In the genomic region with DNA sequence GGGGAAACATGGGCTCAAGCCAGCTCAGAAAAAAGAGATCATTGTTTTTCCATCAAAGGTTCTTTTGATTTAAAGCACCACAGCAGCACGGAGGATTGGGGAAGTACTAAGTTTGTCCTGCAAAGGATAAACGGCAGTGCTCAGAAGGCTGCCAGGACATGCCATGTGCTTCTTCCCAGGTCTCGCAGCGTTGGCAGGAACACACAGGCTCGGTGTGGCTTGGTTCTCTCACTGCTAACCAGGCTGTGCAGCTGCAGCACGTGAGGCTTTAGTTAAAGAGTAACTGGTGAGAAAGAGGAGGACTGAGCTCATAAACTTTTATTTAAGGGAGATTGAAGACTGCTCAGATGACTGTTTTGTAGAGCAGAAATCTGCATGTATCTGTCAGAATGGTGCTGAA, we compare ENCODE assay signal across 16 cellular contexts.
A peak's percentile ranks its signal among the peaks of the same experiment; 100 is the strongest.
DNase-seq lines count a peak whose midpoint lies in the region; ATAC-seq and TF ChIP-seq lines count a peak whose summit lies in the region.
"Had no signal": no experiment of that assay in that cellular context is flagged by ENCODE, and none has a peak within 500 bp of the region (broad histone marks: within the 10 kb centered on the region; RNA-seq: fewer than 3 reads in every experiment).

No MANE protein-coding gene starts in this region.

- H3K4me1 ChIP-seq in Caco-2 = peaks cover 14% of the 10 kb centered on the region; the same call in 1 of the 2 replicates
- no peaks in the 10 kb centered on the region for H3K4me1 ChIP-seq in Karpas-422 (ENCODE audit: low read length)
- H3K4me1 ChIP-seq in neural progenitor cell = peaks cover 5% of the 10 kb centered on the region
- H3K4me1 ChIP-seq: BE2C had no signal

- peaks cover 18% of the 10 kb centered on the region for H3K4me1 Mint-ChIP-seq in Caco-2 (ENCODE audit: low read depth, unreplicated experiment)
- peaks cover 13% of the 10 kb centered on the region for H3K4me1 Mint-ChIP-seq in neural progenitor cell
- H3K4me1 Mint-ChIP-seq: activated naive CD4-positive, alpha-beta T cell treated with anti-CD3 and anti-CD28 coated beads, Interleukin-2, amount 50 U/mL, for 24 hours; stimulated activated memory B cell treated with anti-CD40 and anti-IgM and Interleukin-4, amounts not matched to agents 10 μg/mL and 1 μg/mL and 100 μg/mL, for 72 hours had no signal

- H3K79me2 ChIP-seq in Karpas-422 (ENCODE audit: low read length) (no peaks in the 10 kb centered on the region), neural progenitor cell (ENCODE audit: low read depth) (no peaks in the 10 kb centered on the region)

- H3K4me3 Mint-ChIP-seq in Caco-2 (ENCODE audit: unreplicated experiment) = peak overlapping the region; percentile 26
- H3K4me3 Mint-ChIP-seq in neural progenitor cell = no peak overlapping the region
- H3K4me3 Mint-ChIP-seq: activated naive CD4-positive, alpha-beta T cell treated with anti-CD3 and anti-CD28 coated beads, Interleukin-2, amount 50 U/mL, for 24 hours; stimulated activated memory B cell treated with anti-CD40 and anti-IgM and Interleukin-4, amounts not matched to agents 10 μg/mL and 1 μg/mL and 100 μg/mL, for 72 hours had no signal

- no peaks in the 10 kb centered on the region for H3K9me2 ChIP-seq in Karpas-422 (replicated peaks; ENCODE audit: insufficient read depth, low read length)

- H3K36me3 ChIP-seq in Caco-2 (ENCODE audit: control insufficient read depth, insufficient read depth, low read length) (no peaks in the 10 kb centered on the region), Karpas-422 (ENCODE audit: insufficient read depth, low read length) (no peaks in the 10 kb centered on the region), neural progenitor cell (no peaks in the 10 kb centered on the region)
- H3K36me3 ChIP-seq: BE2C had no signal

- ATAC-seq in HG02938 (IDR thresholded peaks at IDR 0.05; ENCODE audit: unreplicated experiment) (no peak), HG03025 (IDR thresholded peaks at IDR 0.05; ENCODE audit: low FRiP score, unreplicated experiment) (no peak)
- ATAC-seq: stimulated activated memory B cell treated with anti-CD40 and anti-IgM and Interleukin-4, amounts not matched to agents 10 μg/mL and 1 μg/mL and 100 μg/mL, for 72 hours had no signal

- no peak overlapping the region for H3K27ac ChIP-seq in Karpas-422 (ENCODE audit: low read length)
- H3K27ac ChIP-seq in neural progenitor cell = no peak overlapping the region

- POLR2A ChIA-PET in Caco-2 (lab: Charles Lee) = no interaction called here

- no peaks in the 10 kb centered on the region for H4K20me1 ChIP-seq in Karpas-422 (ENCODE audit: insufficient read depth, low read depth, low read length)
- no peaks in the 10 kb centered on the region for H4K20me1 ChIP-seq in neural progenitor cell (ENCODE audit: low read depth)

- H3F3A ChIP-seq in neural progenitor cell (ENCODE audit: low read depth) = no peaks in the 10 kb centered on the region

- H3K9ac ChIP-seq in Karpas-422 (ENCODE audit: low read length) (no peak overlapping the region), neural progenitor cell (no peak overlapping the region)

- H3K4me2 ChIP-seq in Karpas-422 (ENCODE audit: low read depth, low read length, poor library complexity, severe bottlenecking) (no peak overlapping the region), neural progenitor cell (no peak overlapping the region)

- no peak overlapping the region for H3K4me3 ChIP-seq in Caco-2 (ENCODE audit: low read depth, low read length)
- H3K4me3 ChIP-seq in Karpas-422 (ENCODE audit: low read length) = no peak overlapping the region
- no peak overlapping the region for H3K4me3 ChIP-seq in neural progenitor cell

- H3K27me3 ChIP-seq in Caco-2 (replicated peaks; ENCODE audit: control insufficient read depth, insufficient read depth, low read length) = no peaks in the 10 kb centered on the region
- H3K27me3 ChIP-seq in Karpas-422 (ENCODE audit: low read length) = no peaks in the 10 kb centered on the region
- no peaks in the 10 kb centered on the region for H3K27me3 ChIP-seq in neural progenitor cell
- H3K27me3 ChIP-seq: BE2C had no signal

- H3K27me3 Mint-ChIP-seq in Caco-2 (ENCODE audit: insufficient read depth, unreplicated experiment) (no peaks in the 10 kb centered on the region), neural progenitor cell (ENCODE audit: insufficient read depth, low read depth) (peaks cover 2% of the 10 kb centered on the region)
- H3K27me3 Mint-ChIP-seq: stimulated activated memory B cell treated with anti-CD40 and anti-IgM and Interleukin-4, amounts not matched to agents 10 μg/mL and 1 μg/mL and 100 μg/mL, for 72 hours had no signal

- BruUV-seq in Caco-2 (replicated peaks; lab: Mats Ljungman, UMichigan) = no TSS peak

- intact Hi-C loops in Caco-2 (cut with micrococcal nuclease; ENCODE audit: unreplicated experiment) = loop anchor here (5.0 kb wide), 1 partner anchor 38 kb away; no protein-coding TSS in a partner anchor

- CTCF ChIA-PET in Caco-2 (lab: Charles Lee) = no interaction called here

- H3K9me3 Mint-ChIP-seq in Caco-2 (ENCODE audit: unreplicated experiment) = no peaks in the 10 kb centered on the region
- peaks cover 6% of the 10 kb centered on the region for H3K9me3 Mint-ChIP-seq in neural progenitor cell
- H3K9me3 Mint-ChIP-seq: activated naive CD4-positive, alpha-beta T cell treated with anti-CD3 and anti-CD28 coated beads, Interleukin-2, amount 50 U/mL, for 24 hours; stimulated activated memory B cell treated with anti-CD40 and anti-IgM and Interleukin-4, amounts not matched to agents 10 μg/mL and 1 μg/mL and 100 μg/mL, for 72 hours had no signal

- H3K27ac Mint-ChIP-seq in Caco-2 (ENCODE audit: unreplicated experiment) (no peak overlapping the region), neural progenitor cell (no peak overlapping the region)
- H3K27ac Mint-ChIP-seq: activated naive CD4-positive, alpha-beta T cell treated with anti-CD3 and anti-CD28 coated beads, Interleukin-2, amount 50 U/mL, for 24 hours; stimulated activated memory B cell treated with anti-CD40 and anti-IgM and Interleukin-4, amounts not matched to agents 10 μg/mL and 1 μg/mL and 100 μg/mL, for 72 hours had no signal

- no peaks in the 10 kb centered on the region for H3K36me3 Mint-ChIP-seq in Caco-2 (ENCODE audit: insufficient read depth, unreplicated experiment)
- H3K36me3 Mint-ChIP-seq in neural progenitor cell = peaks cover 2% of the 10 kb centered on the region
- H3K36me3 Mint-ChIP-seq: activated naive CD4-positive, alpha-beta T cell treated with anti-CD3 and anti-CD28 coated beads, Interleukin-2, amount 50 U/mL, for 24 hours; stimulated activated memory B cell treated with anti-CD40 and anti-IgM and Interleukin-4, amounts not matched to agents 10 μg/mL and 1 μg/mL and 100 μg/mL, for 72 hours had no signal

- H2AFZ ChIP-seq in Karpas-422 (ENCODE audit: low read length) = no peak overlapping the region
- peak overlapping the region; percentile 79 for H2AFZ ChIP-seq in neural progenitor cell (replicated peaks)

- H3K9me3 ChIP-seq in Caco-2 = no peaks in the 10 kb centered on the region
- H3K9me3 ChIP-seq in Karpas-422 (ENCODE audit: low read length) = no peaks in the 10 kb centered on the region
- H3K9me3 ChIP-seq in neural progenitor cell (ENCODE audit: low read depth) = no peaks in the 10 kb centered on the region
- H3K9me3 ChIP-seq: BE2C had no signal

- DNase-seq in Caco-2 = peak; percentile 24 to 48
- peak; percentile 24 for DNase-seq in Karpas-422
- DNase-seq in foreskin melanocyte = peak; percentile 68
- DNase-seq in neural progenitor cell (ENCODE audit: low spot score) = no peak
- DNase-seq in stimulated activated CD4-positive, alpha-beta T cell treated with anti-CD3 and anti-CD28 coated beads, Interleukin-4, amount 100 ng/mL, for 24 hours = no peak
- DNase-seq in central memory CD4-positive, alpha-beta T cell = no peak
- DNase-seq: activated CD4-positive, alpha-beta T cell treated with anti-CD3 and anti-CD28 coated beads for 48 hours; activated T-cell treated with anti-CD3 and anti-CD28 coated beads for 4 hours; BE2C; EL; NCI-H2081; NCI-H82 had no signal

- no peak for TF ChIP-seq CTCF in Caco-2 (IDR thresholded peaks at IDR 0.05; ENCODE audit: insufficient read depth in 1 of 2, low read depth in 1 of 2, low read length in 1 of 2, severe bottlenecking in 1 of 2, unreplicated experiment in 1 of 2)
- TF ChIP-seq CTCF in neural progenitor cell (IDR thresholded peaks at IDR 0.05) = no peak

Comparison
In these comparisons a context has a peak if more than half of its experiments do, and no peak if none do; other contexts are left out.
1. DNase-seq: peak in Caco-2 (2 of 2), Karpas-422 (single experiment) and foreskin melanocyte (single experiment); none in neural progenitor cell (single experiment), stimulated activated CD4-positive, alpha-beta T cell treated with anti-CD3 and anti-CD28 coated beads, Interleukin-4, amount 100 ng/mL, for 24 hours (single experiment) and central memory CD4-positive, alpha-beta T cell (single experiment).